8 cellular contexts compared by ENCODE assay signal in genomic region chr2:87496036-87497006, GRCh38.
A peak's percentile ranks its signal among the peaks of the same experiment; 100 is the strongest.
DNase-seq lines count a peak whose midpoint lies in the region; ATAC-seq and TF ChIP-seq lines count a peak whose summit lies in the region.
"Not testable (repeated sequence)": the region's sequence is repeated elsewhere in the genome, so short reads cannot be mapped to it uniquely, and the experiment has no call there.

No MANE protein-coding gene starts in this region.

- DNase-seq in A172 (ENCODE audit: low spot score), result peak; percentile 36
- DNase-seq in RPMI7951 (ENCODE audit: low read depth), result peak; percentile 43
- peak in 1 of 4 donors; percentile 44 for DNase-seq in body of pancreas
- not testable (repeated sequence) for DNase-seq in Right ventricle myocardium superior
- DNase-seq in neural progenitor cell (ENCODE audit: low spot score), result peak; percentile 2

- not testable (repeated sequence) for H3K36me3 ChIP-seq in body of pancreas (replicated peaks in 1 of 2; ENCODE audit: insufficient read depth in 1 of 2, low read depth in 2 of 2); neural progenitor cell

- not testable (repeated sequence) for H3K9me3 Mint-ChIP-seq in neural progenitor cell

- TF ChIP-seq POLR2A in body of pancreas (IDR thresholded peaks at IDR 0.05), result not testable (repeated sequence)

- H3K4me3 ChIP-seq in body of pancreas, neural progenitor cell: not testable (repeated sequence)

- H3K27ac ChIP-seq in body of pancreas, result peak overlapping the region in 1 of 4 donors; percentile 62
- H3K27ac ChIP-seq in neural progenitor cell, result not testable (repeated sequence)

- not testable (repeated sequence) for H3K4me2 ChIP-seq in neural progenitor cell

- H3K9me3 ChIP-seq in body of pancreas; neural progenitor cell (ENCODE audit: low read depth): not testable (repeated sequence)

- not testable (repeated sequence) for H2AFZ ChIP-seq in neural progenitor cell (replicated peaks)

- 10 to 11% methylated on average over 2 to 3 of the region's 6 CpGs for WGBS in body of pancreas, 2 donors

- not testable (repeated sequence) for H3K4me1 ChIP-seq in body of pancreas, neural progenitor cell

- intact Hi-C loops in body of pancreas (cut with DNase I); Right ventricle myocardium superior (cut with DNase I): not testable (repeated sequence)

- H3K4me3 Mint-ChIP-seq in neural progenitor cell, result not testable (repeated sequence)

- not testable (repeated sequence) for H3K36me3 Mint-ChIP-seq in neural progenitor cell

- H3K9ac ChIP-seq in neural progenitor cell, result not testable (repeated sequence)

- H3K27me3 ChIP-seq in body of pancreas, neural progenitor cell: not testable (repeated sequence)

- H3K27me3 Mint-ChIP-seq in neural progenitor cell (ENCODE audit: insufficient read depth, low read depth), result not testable (repeated sequence)

- not testable (repeated sequence) for H3K79me2 ChIP-seq in neural progenitor cell (ENCODE audit: low read depth)

- not testable (repeated sequence) for H3K4me1 Mint-ChIP-seq in neural progenitor cell

- TF ChIP-seq CTCF in body of pancreas (IDR thresholded peaks at IDR 0.05) (peak in 1 of 7 experiments; percentile 22), neural progenitor cell (IDR thresholded peaks at IDR 0.05) (peak; percentile 39)

- H3F3A ChIP-seq in neural progenitor cell (ENCODE audit: low read depth), result not testable (repeated sequence)

- ATAC-seq in GM18511 (IDR thresholded peaks at IDR 0.05; ENCODE audit: unreplicated experiment) (peak; percentile 88), GM21723 (IDR thresholded peaks at IDR 0.05; ENCODE audit: unreplicated experiment) (peak; percentile 88), HG03196 (IDR thresholded peaks at IDR 0.05; ENCODE audit: unreplicated experiment) (peak; percentile 79), body of pancreas (peak; percentile 95), Right ventricle myocardium superior (ENCODE audit: poor library complexity) (peak; percentile 97)

- not testable (repeated sequence) for H4K20me1 ChIP-seq in neural progenitor cell (ENCODE audit: low read depth)

- not testable (repeated sequence) for H3K27ac Mint-ChIP-seq in neural progenitor cell
